ENCODE assay signal across 1 cellular context in the genomic region with DNA sequence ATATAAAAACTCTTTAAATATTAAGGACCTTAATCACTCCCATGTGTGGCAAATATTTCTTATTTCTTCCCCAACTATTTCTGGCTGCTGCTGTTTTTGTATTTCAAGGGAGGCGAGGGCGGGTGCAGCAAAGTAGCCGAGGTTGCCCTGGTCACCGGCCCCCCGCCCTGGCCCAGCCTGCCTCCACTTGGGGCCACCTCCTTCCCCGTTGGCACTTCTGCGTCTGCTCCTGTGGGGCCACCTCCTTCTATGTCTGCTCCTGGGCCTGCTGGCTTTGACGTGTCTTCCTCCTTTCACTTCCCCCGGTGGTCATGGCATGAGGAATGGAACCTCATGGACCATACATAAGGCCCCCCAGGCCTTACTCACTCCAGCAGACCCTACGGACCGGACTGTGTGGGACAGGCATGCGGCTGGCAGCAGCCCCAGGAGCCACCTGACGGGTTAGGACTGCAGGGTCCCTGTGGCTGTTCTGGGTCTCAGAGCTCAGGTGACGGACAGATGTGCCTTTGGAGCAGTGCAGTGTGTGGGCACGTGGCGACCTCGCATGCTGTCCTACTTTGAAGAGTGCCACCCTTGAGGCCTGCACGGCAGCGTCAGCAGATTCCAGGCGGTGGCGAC.
TF ChIP-seq lines count a peak whose summit lies in the region.

No MANE protein-coding gene starts in this region.

TF ChIP-seq in H1, 55 proteins besides CTCF, POLR2A, EP300 and RAD21:
- TF ChIP-seq, protein P1, sequence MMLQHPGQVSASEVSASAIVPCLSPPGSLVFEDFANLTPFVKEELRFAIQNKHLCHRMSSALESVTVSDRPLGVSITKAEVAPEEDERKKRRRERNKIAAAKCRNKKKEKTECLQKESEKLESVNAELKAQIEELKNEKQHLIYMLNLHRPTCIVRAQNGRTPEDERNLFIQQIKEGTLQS (IDR thresholded peaks at IDR 0.05; ENCODE audit: insufficient read depth, low read depth, low read length): no peak
- TF ChIP-seq BCL11A (IDR thresholded peaks at IDR 0.05; ENCODE audit: low read depth in 2 of 2, low read length in 2 of 2) (no peak), TBP (IDR thresholded peaks at IDR 0.05; ENCODE audit: low read depth, low read length) (no peak), SAP30 (IDR thresholded peaks at IDR 0.05; ENCODE audit: insufficient read depth, insufficient replicate concordance, low read length) (no peak), TCF12 (IDR thresholded peaks at IDR 0.05; ENCODE audit: low read depth, low read length) (no peak), CTBP2 (IDR thresholded peaks at IDR 0.05; ENCODE audit: borderline replicate concordance, insufficient read depth, insufficient read length, low read length) (no peak), HDAC2 (IDR thresholded peaks at IDR 0.05; ENCODE audit: borderline replicate concordance in 1 of 2, low read depth in 2 of 2, low read length in 2 of 2) (no peak), ASH2L (IDR thresholded peaks at IDR 0.05; ENCODE audit: low read length) (no peak), HDAC6 (IDR thresholded peaks at IDR 0.05; ENCODE audit: low read depth, low read length) (no peak)
- TF ChIP-seq, protein P2, sequence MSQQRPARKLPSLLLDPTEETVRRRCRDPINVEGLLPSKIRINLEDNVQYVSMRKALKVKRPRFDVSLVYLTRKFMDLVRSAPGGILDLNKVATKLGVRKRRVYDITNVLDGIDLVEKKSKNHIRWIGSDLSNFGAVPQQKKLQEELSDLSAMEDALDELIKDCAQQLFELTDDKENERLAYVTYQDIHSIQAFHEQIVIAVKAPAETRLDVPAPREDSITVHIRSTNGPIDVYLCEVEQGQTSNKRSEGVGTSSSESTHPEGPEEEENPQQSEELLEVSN (IDR thresholded peaks at IDR 0.05): no peak
